Comparison of ENCODE assay signal across 18 cellular contexts in the genomic region with DNA sequence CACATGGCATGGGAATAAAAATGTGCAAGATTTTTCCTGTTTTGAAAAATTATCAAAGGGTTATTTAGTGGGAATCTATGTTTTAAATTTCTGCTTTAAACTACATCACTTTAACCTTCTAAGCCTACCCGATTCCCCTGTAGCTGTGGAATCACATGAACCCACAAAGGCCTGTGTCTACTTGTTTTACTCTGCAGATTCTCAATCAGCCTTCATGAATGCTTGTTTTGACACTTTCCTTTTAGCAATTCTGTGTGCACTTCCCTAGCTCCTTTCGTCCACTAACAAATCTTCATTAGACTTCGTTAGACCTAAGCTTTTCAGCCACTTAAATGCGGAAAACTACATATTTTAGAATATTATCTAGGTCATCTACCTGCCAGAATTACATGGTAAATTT. TPM values are rescaled to one million over a fixed set of nuclear protein-coding genes. Genes with fewer than 3 reads are reported as not detected.
DNase-seq lines count a peak whose midpoint lies in the region; FAIRE-seq and TF ChIP-seq lines count a peak whose summit lies in the region.
"Had no signal": no experiment of that assay in that cellular context is flagged by ENCODE, and none has a peak within 500 bp of the region (broad histone marks: within the 10 kb centered on the region; RNA-seq: fewer than 3 reads in every experiment).

No MANE protein-coding gene starts in this region.

- H3K27ac ChIP-seq in mammary epithelial cell (ENCODE audit: insufficient read depth, low read depth, low read length) (no peak overlapping the region), sigmoid colon (peak overlapping the region; percentile 58 to 72 (median 70))
- H3K27ac ChIP-seq: 22Rv1 had no signal

- H3K36me3 ChIP-seq in mammary epithelial cell (ENCODE audit: insufficient read depth, low read length) (no peaks in the 10 kb centered on the region), bronchial epithelial cell (ENCODE audit: control insufficient read depth, insufficient read depth, low read length) (no peaks in the 10 kb centered on the region), sigmoid colon (no peaks in the 10 kb centered on the region)

- no peaks in the 10 kb centered on the region for H4K20me1 ChIP-seq in mammary epithelial cell (ENCODE audit: insufficient read depth, low read length)

- POLR2A ChIA-PET in MCF 10A (lab: Yijun Ruan, JAX) = no interaction called here

- CTCF ChIA-PET in mammary epithelial cell (lab: Charles Lee; ENCODE audit: low non-redundant PET) = interaction anchor here (0.6 kb wide), 1 partner anchor 361 kb away, joined by 4 read pairs; no protein-coding TSS in a partner anchor
- CTCF ChIA-PET in MCF 10A (lab: Yijun Ruan, JAX) = interaction anchor here (0.6 kb wide), 1 partner anchor 193 kb away, joined by 3 read pairs; no protein-coding TSS in a partner anchor

- H3K9me3 Mint-ChIP-seq in MCF 10A (ENCODE audit: unreplicated experiment) = no peaks in the 10 kb centered on the region

- peak overlapping the region; percentile 61 for H3K4me2 ChIP-seq in mammary epithelial cell (ENCODE audit: insufficient read depth, low read depth, low read length)

- H3K27me3 Mint-ChIP-seq in MCF 10A (ENCODE audit: insufficient read depth, unreplicated experiment) = no peaks in the 10 kb centered on the region

- dilution Hi-C loops in mammary epithelial cell (cut with HindIII; ENCODE audit: low sequenced_read_pairs) = no loop called here

- FAIRE-seq in bronchial epithelial cell (lab: Jason Lieb, UNC) = no peak
- FAIRE-seq: K562 had no signal

- H3K4me3 ChIP-seq in mammary epithelial cell (replicated peaks in 1 of 3; ENCODE audit: insufficient read depth in 1 of 3, low read depth in 2 of 3, low read length in 3 of 3) = no peak overlapping the region
- no peak overlapping the region for H3K4me3 ChIP-seq in bronchial epithelial cell (ENCODE audit: low read depth, low read length)
- no peak overlapping the region for H3K4me3 ChIP-seq in sigmoid colon
- H3K4me3 ChIP-seq: K562 had no signal

- H3K27ac Mint-ChIP-seq in MCF 10A (ENCODE audit: low read depth, unreplicated experiment) = no peak overlapping the region
- H3K27ac Mint-ChIP-seq: CD14-positive monocyte had no signal

- intact Hi-C loops in mammary epithelial cell (cut with micrococcal nuclease) = no loop called here
- intact Hi-C loops in MCF 10A (cut with micrococcal nuclease) = no loop called here
- intact Hi-C loops in sigmoid colon (cut with DNase I) = no loop called here

- H3K27me3 ChIP-seq in mammary epithelial cell (ENCODE audit: insufficient read depth, low read length) = peaks cover 2% of the 10 kb centered on the region
- no peaks in the 10 kb centered on the region for H3K27me3 ChIP-seq in bronchial epithelial cell (ENCODE audit: control insufficient read depth, insufficient read depth, low read length)
- no peaks in the 10 kb centered on the region for H3K27me3 ChIP-seq in sigmoid colon

- H3K4me1 ChIP-seq in mammary epithelial cell (ENCODE audit: insufficient read depth, low read length) = peaks cover 13% of the 10 kb centered on the region
- peaks cover 0 to 29% (median 15%) of the 10 kb centered on the region in 4 donors for H3K4me1 ChIP-seq in sigmoid colon

- no peak for TF ChIP-seq POLR2A in sigmoid colon (IDR thresholded peaks at IDR 0.05)

- 18% methylated on average over 4 of the region's 4 CpGs for WGBS in mammary epithelial cell (ENCODE audit: low coverage, missing lambda C conversion rate)
- WGBS in sigmoid colon, 2 donors = 94 to 97% methylated on average over 4 of the region's 4 CpGs

- BruUV-seq in mammary epithelial cell (replicated peaks; lab: Mats Ljungman, UMichigan) = no TSS peak
- BruUV-seq in MCF 10A (replicated peaks; lab: Mats Ljungman, UMichigan) = no TSS peak

- H3K9me3 ChIP-seq in mammary epithelial cell (replicated peaks; ENCODE audit: insufficient read depth, low read length) (no peaks in the 10 kb centered on the region), sigmoid colon (no peaks in the 10 kb centered on the region)

- H2AFZ ChIP-seq in mammary epithelial cell (ENCODE audit: low read depth, low read length) = peak overlapping the region; percentile 39

- H3K79me2 ChIP-seq in mammary epithelial cell (ENCODE audit: insufficient read depth, low read length) = no peaks in the 10 kb centered on the region

- in situ Hi-C loops in mammary epithelial cell (cut with MboI; ENCODE audit: low sequenced_read_pairs in 2 of 2) = no loop called here

- H3K36me3 Mint-ChIP-seq in MCF 10A (ENCODE audit: insufficient read depth, unreplicated experiment) = no peaks in the 10 kb centered on the region
- H3K36me3 Mint-ChIP-seq: CD14-positive monocyte had no signal

- DNase-seq in mammary epithelial cell = peak; percentile 60
- no peak for DNase-seq in MCF 10A (ENCODE audit: unreplicated experiment)
- DNase-seq in bronchial epithelial cell (ENCODE audit: low read depth) = peak; percentile 61
- peak; percentile 5 for DNase-seq in globus pallidus (ENCODE audit: low spot score)
- no peak for DNase-seq in sigmoid colon
- DNase-seq in NK-92 treated with Interleukin-12 subunit alpha and Interleukin-12 subunit beta, amount 100 ng/mL, for 24 hours (lab: John Stamatoyannopoulos, UW) = no peak
- DNase-seq in ureter (ENCODE audit: low spot score) = no peak
- no peak for DNase-seq in activated CD4-positive, alpha-beta T cell treated with anti-CD3 and anti-CD28 coated beads for 48 hours
- DNase-seq: DMS79 treated with DMSO at 0.1 percent for 48 hours, NCI-H1105 treated with DMSO at 0.1 percent for 48 hours, NCI-H187, NCI-H2107, NCI-H510A, NCI-H748 treated with DMSO at 0.1 percent for 48 hours, OCI-M1 had no signal

- H3K9ac ChIP-seq in mammary epithelial cell (ENCODE audit: insufficient read depth, low read length) = no peak overlapping the region

- TF ChIP-seq CTCF in mammary epithelial cell (conservative IDR thresholded peaks at IDR 0.05 in 1 of 2, IDR thresholded peaks at IDR 0.05 in 1 of 2; ENCODE audit: extremely low read depth in 1 of 2, insufficient read depth in 1 of 2, low read depth in 1 of 2, low read length in 2 of 2) (no peak), MCF 10A (IDR thresholded peaks at IDR 0.05; ENCODE audit: unreplicated experiment) (no peak), bronchial epithelial cell (IDR thresholded peaks at IDR 0.05; ENCODE audit: insufficient read depth, low read length, severe bottlenecking) (no peak), sigmoid colon (IDR thresholded peaks at IDR 0.05) (no peak)

- no peak overlapping the region for H3K4me3 Mint-ChIP-seq in MCF 10A (ENCODE audit: unreplicated experiment)
- H3K4me3 Mint-ChIP-seq: CD14-positive monocyte had no signal

- peak in 2 of 4 donors; percentile 46 to 72 for TF ChIP-seq EP300 in sigmoid colon (IDR thresholded peaks at IDR 0.05)

- H3K4me1 Mint-ChIP-seq in MCF 10A (ENCODE audit: insufficient read depth, unreplicated experiment) = no peaks in the 10 kb centered on the region
- H3K4me1 Mint-ChIP-seq: CD14-positive monocyte had no signal

RNA-seq across cellular contexts. Expression of a gene that starts 55.9 kb away (rescaled TPM):
- total RNA-seq in mammary epithelial cell (10 to 100 TPM; 34.8 to 37.2 TPM), MCF 10A (2022) (23.2 and 25.3 TPM in 2 replicates), bronchial epithelial cell (10.3 and 13.4 TPM in 2 replicates), sigmoid colon (10 to 100 TPM; 56.2 to 80.3 (median 79.2) TPM), ureter (83.6 TPM)
- polyA plus RNA-seq in mammary epithelial cell (17.6 TPM), sigmoid colon (100 to 1,000 TPM in 1 of 3 donors, 10 to 100 TPM in 2; 39.5 to 109 (median 90.6) TPM)
- 2.6 TPM for polyA minus RNA-seq in mammary epithelial cell

Comparison
In these comparisons a context has a peak if more than half of its experiments do, and no peak if none do; other contexts are left out.
1. DNase-seq: peak in mammary epithelial cell (single experiment), bronchial epithelial cell (single experiment) and globus pallidus (single experiment); none in MCF 10A (single experiment), sigmoid colon (single experiment), NK-92 treated with Interleukin-12 subunit alpha and Interleukin-12 subunit beta, amount 100 ng/mL, for 24 hours (single experiment), ureter (single experiment) and activated CD4-positive, alpha-beta T cell treated with anti-CD3 and anti-CD28 coated beads for 48 hours (single experiment).